ENCODE assay signal across 18 cellular contexts in genomic region chr5:124235031-124235562, GRCh38.
"Had no signal": no experiment of that assay in that cellular context is flagged by ENCODE, and none has a peak within 500 bp of the region (broad histone marks: within the 10 kb centered on the region; RNA-seq: fewer than 3 reads in every experiment).

No MANE protein-coding gene starts in this region.

- H3K4me1 ChIP-seq: esophagus squamous epithelium, stomach, tibial artery, uterus had no signal

- H3K27me3 ChIP-seq: esophagus squamous epithelium, ovary, spleen, stomach, tibial artery, uterus had no signal

- DNase-seq: activated CD4-positive, alpha-beta T cell treated with anti-CD3 and anti-CD28 coated beads for 4 hours; activated CD8-positive, alpha-beta T cell treated with anti-CD3 and anti-CD28 coated beads for 36 hours; activated effector memory CD4-positive, alpha-beta T cell treated with anti-CD3 and anti-CD28 coated beads, Interleukin-2, amount 50 U/mL, for 16 hours; activated T-cell treated with anti-CD3 and anti-CD28 coated beads, Interleukin-2, amount 50 U/mL, for 4 hours; central memory CD4-positive, alpha-beta T cell; cortex of kidney; effector CD8-positive, alpha-beta T cell; esophagus squamous epithelium; glutamatergic neuron; kidney; left ventricle myocardium inferior; ovary; spleen; stomach; T-helper 2 cell; tibial artery; uterus had no signal

- H3K36me3 ChIP-seq: esophagus squamous epithelium, left ventricle myocardium inferior, ovary, spleen, stomach, tibial artery, uterus had no signal

- H3K4me3 ChIP-seq: esophagus squamous epithelium, left ventricle myocardium inferior, ovary, spleen, stomach, tibial artery, uterus had no signal

- H3K9me3 ChIP-seq: ovary, uterus had no signal

- H3K27ac ChIP-seq: esophagus squamous epithelium, left ventricle myocardium inferior, ovary, spleen, stomach, tibial artery, uterus had no signal

- ATAC-seq: activated CD8-positive, alpha-beta T cell treated with anti-CD3 and anti-CD28 coated beads for 36 hours; activated T-cell treated with anti-CD3 and anti-CD28 coated beads, Interleukin-2, amount 50 U/mL, for 4 hours; sciatic nerve had no signal
